Comparison of ENCODE assay signal across 8 cellular contexts in genomic region chr3:137970914-137971831, GRCh38. TPM values are rescaled to one million over a fixed set of nuclear protein-coding genes. Genes with fewer than 3 reads are reported as not detected.
DNase-seq lines count a peak whose midpoint lies in the region; ATAC-seq and TF ChIP-seq lines count a peak whose summit lies in the region.

No MANE protein-coding gene starts in this region.

- 16% methylated on average over 18 of the region's 18 CpGs for WGBS in right cardiac atrium

- H3K4me3 ChIP-seq in GM12875 (ENCODE audit: low read depth, low read length) (no peak overlapping the region), right cardiac atrium (ENCODE audit: low read length) (no peak overlapping the region)

- intact Hi-C loops in right cardiac atrium (cut with DNase I) (loop anchor here in 1 of 4 donors (10.0 kb wide), 1 partner anchor 866 kb away; no protein-coding TSS in a partner anchor), sciatic nerve (cut with DNase I) (no loop called here)

- TF ChIP-seq CTCF in GM12875 (IDR thresholded peaks at IDR 0.05; ENCODE audit: borderline replicate concordance, insufficient read depth, low read depth, low read length): peak; percentile 91

- H3K27me3 ChIP-seq in right cardiac atrium (ENCODE audit: control insufficient read depth, insufficient read depth): no peaks in the 10 kb centered on the region

- H3K9me3 ChIP-seq in right cardiac atrium (ENCODE audit: control insufficient read depth, low read length): no peaks in the 10 kb centered on the region

- peak; percentile 57 for DNase-seq in NCI-H1092 (lab: John Stamatoyannopoulos, UW)
- peak; percentile 61 for DNase-seq in SKM-1 (lab: John Stamatoyannopoulos, UW; ENCODE audit: unreplicated experiment)
- peak; percentile 34 for DNase-seq in amniotic epithelial cell (ENCODE audit: low read depth)
- peak; percentile 72 to 91 (median 89) for DNase-seq in right cardiac atrium
- DNase-seq in sciatic nerve (ENCODE audit: low spot score): peak; percentile 82

- peak; percentile 98 for ATAC-seq in HG02588 (IDR thresholded peaks at IDR 0.05; ENCODE audit: unreplicated experiment)
- peak; percentile 88 to 89 for ATAC-seq in right cardiac atrium
- ATAC-seq in sciatic nerve: peak; percentile 76
- no peak for ATAC-seq in GM19328 (IDR thresholded peaks at IDR 0.05; ENCODE audit: unreplicated experiment)

- H3K27ac ChIP-seq in right cardiac atrium (ENCODE audit: low read length): no peak overlapping the region

- no peaks in the 10 kb centered on the region for H3K4me1 ChIP-seq in right cardiac atrium (ENCODE audit: control insufficient read depth, insufficient read depth, low read length)

RNA-seq across cellular contexts. Expression of gene CLDN18, which starts 38.8 kb away (rescaled TPM):
- total RNA-seq in right cardiac atrium (1 to 10 TPM in 1 of 4 donors, under 1 TPM in 2, not detected in 1; 0.26 to 1.2 (median 0.37) TPM), sciatic nerve (0.09 TPM)
- 0.84 TPM for polyA plus RNA-seq in right cardiac atrium

Comparison
In these comparisons a context has a peak if more than half of its experiments do, and no peak if none do; other contexts are left out.
1. DNase-seq: peak in every context shown above with its lines; median percentile 89 in right cardiac atrium; 82 in sciatic nerve; 61 in SKM-1; 57 in NCI-H1092; 34 in amniotic epithelial cell.